ENCODE assay signal across 1 cellular context in genomic region chr5:134436523-134437339, GRCh38.
TF ChIP-seq lines count a peak whose summit lies in the region.

No MANE protein-coding gene starts in this region.

TF ChIP-seq in HepG2, 621 proteins besides CTCF, POLR2A, EP300 and RAD21 (continued from another document and continues in another):
- TF ChIP-seq AKNA (CRISPR knock-in tag; IDR thresholded peaks at IDR 0.05; ENCODE audit: borderline replicate concordance) (no peak), ARID2 (CRISPR knock-in tag; IDR thresholded peaks at IDR 0.05; ENCODE audit: borderline replicate concordance) (no peak), AHDC1 (CRISPR knock-in tag; IDR thresholded peaks at IDR 0.05; ENCODE audit: borderline replicate concordance) (no peak), TBX3 (IDR thresholded peaks at IDR 0.05; ENCODE audit: borderline replicate concordance) (no peak), SMARCC2 (IDR thresholded peaks at IDR 0.05) (no peak), JUND (CRISPR knock-in tag; IDR thresholded peaks at IDR 0.05) (no peak), ZNF451 (CRISPR knock-in tag; IDR thresholded peaks at IDR 0.05) (no peak), ZNF772 (CRISPR knock-in tag; IDR thresholded peaks at IDR 0.05) (no peak), ZNF550 (CRISPR knock-in tag; IDR thresholded peaks at IDR 0.05; ENCODE audit: borderline replicate concordance) (no peak), ETV5 (CRISPR knock-in tag; IDR thresholded peaks at IDR 0.05; ENCODE audit: borderline replicate concordance) (peak; percentile 43; the same call in 1 of the 2 replicates), FOXJ3 (CRISPR knock-in tag; IDR thresholded peaks at IDR 0.05; ENCODE audit: borderline replicate concordance) (no peak), SRSF1 (optimal IDR thresholded peaks at IDR 0.05; ENCODE audit: low read depth, low read length) (no peak), SAP130 (CRISPR knock-in tag; IDR thresholded peaks at IDR 0.05; ENCODE audit: low read depth) (peak; percentile 61), ZNF883 (CRISPR knock-in tag; IDR thresholded peaks at IDR 0.05; ENCODE audit: not compliant biosample characterization) (no peak), HOXD1 (CRISPR knock-in tag; IDR thresholded peaks at IDR 0.05) (no peak), NONO (IDR thresholded peaks at IDR 0.05) (no peak), NONO (CRISPR knock-in tag; conservative IDR thresholded peaks at IDR 0.05) (no peak), ARID3A (IDR thresholded peaks at IDR 0.05; ENCODE audit: low read depth, low read length) (no peak), ZNF282 (IDR thresholded peaks at IDR 0.05; ENCODE audit: partially characterized antibody) (no peak), MIER2 (CRISPR knock-in tag; IDR thresholded peaks at IDR 0.05) (0 out of 2 replicates have a peak, but pooled peaks have one; percentile 12), ZFP90 (CRISPR knock-in tag; IDR thresholded peaks at IDR 0.05; ENCODE audit: borderline replicate concordance) (no peak), GLI4 (CRISPR knock-in tag; IDR thresholded peaks at IDR 0.05; ENCODE audit: borderline replicate concordance) (no peak), MAFG (CRISPR knock-in tag; IDR thresholded peaks at IDR 0.05) (peak; percentile 36; the same call in 1 of the 2 replicates), FOXA1 (IDR thresholded peaks at IDR 0.05) (no peak), FOXA1 (CRISPR knock-in tag; IDR thresholded peaks at IDR 0.05) (no peak), ZNF619 (CRISPR knock-in tag; IDR thresholded peaks at IDR 0.05) (no peak), STAT6 (CRISPR knock-in tag; IDR thresholded peaks at IDR 0.05; ENCODE audit: borderline replicate concordance) (no peak), FOXP1 (IDR thresholded peaks at IDR 0.05) (no peak), FOXP1 (CRISPR knock-in tag; IDR thresholded peaks at IDR 0.05) (no peak), ZNF597 (CRISPR knock-in tag; IDR thresholded peaks at IDR 0.05) (no peak), ZNF503 (CRISPR knock-in tag; IDR thresholded peaks at IDR 0.05) (no peak), ZBTB8A (CRISPR knock-in tag; IDR thresholded peaks at IDR 0.05; ENCODE audit: borderline replicate concordance, low read depth) (no peak), CREM (IDR thresholded peaks at IDR 0.05) (peak; percentile 52), CREM (CRISPR knock-in tag; IDR thresholded peaks at IDR 0.05) (no peak), ZNF605 (CRISPR knock-in tag; IDR thresholded peaks at IDR 0.05) (peak; percentile 64; the same call in 1 of the 2 replicates), ZBTB2 (CRISPR knock-in tag; IDR thresholded peaks at IDR 0.05; ENCODE audit: low read depth) (no peak), HOXA5 (CRISPR knock-in tag; IDR thresholded peaks at IDR 0.05) (no peak), HNF4G (IDR thresholded peaks at IDR 0.05; ENCODE audit: borderline replicate concordance, low read depth, low read length) (peak; percentile 34; the same call in 1 of the 2 replicates), HNF4G (CRISPR knock-in tag; IDR thresholded peaks at IDR 0.05; ENCODE audit: borderline replicate concordance, low read depth) (no peak), ZNF678 (CRISPR knock-in tag; IDR thresholded peaks at IDR 0.05) (no peak), RFX1 (IDR thresholded peaks at IDR 0.05) (peak; percentile 78), GATA4 (IDR thresholded peaks at IDR 0.05; ENCODE audit: borderline replicate concordance, low read depth) (0 out of 2 replicates have a peak, but pooled peaks have one; percentile 41), ZNF703 (CRISPR knock-in tag; IDR thresholded peaks at IDR 0.05; ENCODE audit: borderline replicate concordance) (no peak), BCL6 (CRISPR knock-in tag; IDR thresholded peaks at IDR 0.05) (no peak), POGZ (CRISPR knock-in tag; IDR thresholded peaks at IDR 0.05) (no peak), BHLHE40 (IDR thresholded peaks at IDR 0.05; ENCODE audit: low read length) (no peak), ARHGAP35 (CRISPR knock-in tag; IDR thresholded peaks at IDR 0.05; ENCODE audit: borderline replicate concordance) (no peak), ZFP36L1 (CRISPR knock-in tag; IDR thresholded peaks at IDR 0.05) (peak; percentile 32; the same call in 1 of the 2 replicates), SMAD1 (CRISPR knock-in tag; IDR thresholded peaks at IDR 0.05; ENCODE audit: borderline replicate concordance, low read depth) (no peak), LBX2 (CRISPR knock-in tag; IDR thresholded peaks at IDR 0.05; ENCODE audit: borderline replicate concordance) (no peak)
